Comparison of ENCODE assay signal across 12 cellular contexts in genomic region chr3:128385080-128385832, GRCh38.
DNase-seq lines count a peak whose midpoint lies in the region; ATAC-seq, FAIRE-seq and TF ChIP-seq lines count a peak whose summit lies in the region.
"Had no signal": no experiment of that assay in that cellular context is flagged by ENCODE, and none has a peak within 500 bp of the region (broad histone marks: within the 10 kb centered on the region; RNA-seq: fewer than 3 reads in every experiment).

No MANE protein-coding gene starts in this region.

- intact Hi-C loops in body of pancreas (cut with DNase I) (no loop called here), kidney (cut with DNase I) (no loop called here), vagina (cut with DNase I) (no loop called here)

- in situ Hi-C loops in GM23248 (cut with MboI) = no loop called here

- no peaks in the 10 kb centered on the region for H3K9me3 ChIP-seq in GM23248 (ENCODE audit: low read depth)
- H3K9me3 ChIP-seq in body of pancreas = no peaks in the 10 kb centered on the region
- H3K9me3 ChIP-seq in kidney (ENCODE audit: control insufficient read depth in 1 of 2, low read length in 2 of 2) = no peaks in the 10 kb centered on the region
- no peaks in the 10 kb centered on the region for H3K9me3 ChIP-seq in vagina

- H2AFZ ChIP-seq in GM23248 (no peak overlapping the region), GM23338 (no peak overlapping the region)

- peaks cover 3% of the 10 kb centered on the region for H3K27me3 Mint-ChIP-seq in GM23338 (ENCODE audit: insufficient read depth, low read depth, poor library complexity)
- H3K27me3 Mint-ChIP-seq: activated naive CD8-positive, alpha-beta T cell had no signal

- H3K27me3 ChIP-seq in GM23248 (replicated peaks; ENCODE audit: insufficient read depth) (no peaks in the 10 kb centered on the region), body of pancreas (no peaks in the 10 kb centered on the region), vagina (no peaks in the 10 kb centered on the region), GM23338 (ENCODE audit: insufficient read depth) (no peaks in the 10 kb centered on the region)

- peaks cover 18% of the 10 kb centered on the region for H3K4me1 ChIP-seq in GM23248 (ENCODE audit: insufficient read depth)
- H3K4me1 ChIP-seq in body of pancreas = peaks cover 50% of the 10 kb centered on the region
- peaks cover 26 to 44% of the 10 kb centered on the region in 2 donors for H3K4me1 ChIP-seq in kidney (ENCODE audit: control insufficient read depth in 1 of 2, insufficient read depth in 1 of 2, low read depth in 1 of 2, low read length in 2 of 2)
- peaks cover 46% of the 10 kb centered on the region for H3K4me1 ChIP-seq in vagina
- H3K4me1 ChIP-seq in GM23338 (ENCODE audit: insufficient read depth) = no peaks in the 10 kb centered on the region

- H3K27ac ChIP-seq in GM23248 = no peak overlapping the region
- H3K27ac ChIP-seq in body of pancreas = peak overlapping the region; percentile 66 to 72 (median 71)
- H3K27ac ChIP-seq in kidney (ENCODE audit: low read depth in 2 of 2, low read length in 2 of 2) = no peak overlapping the region
- H3K27ac ChIP-seq in vagina = no peak overlapping the region
- H3K27ac ChIP-seq in GM23338 (ENCODE audit: low read depth) = no peak overlapping the region

- H3K4me3 ChIP-seq in GM23248 (no peak overlapping the region), body of pancreas (no peak overlapping the region), kidney (ENCODE audit: low read length in 2 of 2) (no peak overlapping the region), vagina (no peak overlapping the region), GM23338 (no peak overlapping the region)

- DNase-seq in GM23248 = peak; percentile 89
- peak; percentile 77 to 89 (median 83) for DNase-seq in body of pancreas
- DNase-seq in kidney = peak; percentile 89
- DNase-seq in stimulated activated effector memory CD8-positive, alpha-beta T cell treated with anti-CD3 and anti-CD28 coated beads, Interleukin-12 subunit alpha, Interleukin-12 subunit beta, amount 100 ng/mL, for 72 hours (ENCODE audit: low spot score in 2 of 2) = no peak
- no peak for DNase-seq in vagina (ENCODE audit: extremely low spot score in 2 of 2)
- no peak for DNase-seq in GM23338 (ENCODE audit: low spot score)
- DNase-seq: NCI-H1930; SHP77; stimulated activated CD4-positive, alpha-beta T cell treated with anti-CD3 and anti-CD28 coated beads, Interleukin-1b, Interleukin-23, amount 100 ng/mL, for 48 hours had no signal

- H3K36me3 Mint-ChIP-seq in stimulated activated effector memory CD8-positive, alpha-beta T cell treated with anti-CD3 and anti-CD28 coated beads, Interleukin-12 subunit alpha, Interleukin-12 subunit beta, amount 100 ng/mL, for 72 hours = no peaks in the 10 kb centered on the region
- no peaks in the 10 kb centered on the region for H3K36me3 Mint-ChIP-seq in GM23338 (ENCODE audit: low read depth)
- H3K36me3 Mint-ChIP-seq: activated naive CD8-positive, alpha-beta T cell had no signal

- peak overlapping the region; percentile 15 for H3K27ac Mint-ChIP-seq in stimulated activated effector memory CD8-positive, alpha-beta T cell treated with anti-CD3 and anti-CD28 coated beads, Interleukin-12 subunit alpha, Interleukin-12 subunit beta, amount 100 ng/mL, for 72 hours
- no peak overlapping the region for H3K27ac Mint-ChIP-seq in GM23338
- H3K27ac Mint-ChIP-seq: activated naive CD8-positive, alpha-beta T cell had no signal

- TF ChIP-seq CTCF in body of pancreas (IDR thresholded peaks at IDR 0.05) (no peak), kidney (IDR thresholded peaks at IDR 0.05; ENCODE audit: borderline replicate concordance, extremely low read depth, insufficient read depth) (no peak), vagina (IDR thresholded peaks at IDR 0.05) (no peak), GM23338 (conservative IDR thresholded peaks at IDR 0.05; ENCODE audit: low read depth in 2 of 2) (no peak)

- H3K9me3 Mint-ChIP-seq in stimulated activated effector memory CD8-positive, alpha-beta T cell treated with anti-CD3 and anti-CD28 coated beads, Interleukin-12 subunit alpha, Interleukin-12 subunit beta, amount 100 ng/mL, for 72 hours = no peaks in the 10 kb centered on the region
- no peaks in the 10 kb centered on the region for H3K9me3 Mint-ChIP-seq in GM23338

- H3K9ac ChIP-seq in GM23248 = no peak overlapping the region
- H3K9ac ChIP-seq in kidney (ENCODE audit: low read length in 2 of 2) = no peak overlapping the region

- H3K9me2 ChIP-seq in GM23248 (ENCODE audit: insufficient read depth) (no peaks in the 10 kb centered on the region), GM23338 (ENCODE audit: insufficient read depth) (no peaks in the 10 kb centered on the region)

- no peak overlapping the region for H3K4me3 Mint-ChIP-seq in stimulated activated effector memory CD8-positive, alpha-beta T cell treated with anti-CD3 and anti-CD28 coated beads, Interleukin-12 subunit alpha, Interleukin-12 subunit beta, amount 100 ng/mL, for 72 hours
- H3K4me3 Mint-ChIP-seq in GM23338 = no peak overlapping the region
- H3K4me3 Mint-ChIP-seq: activated naive CD8-positive, alpha-beta T cell had no signal

- H4K20me1 ChIP-seq in GM23248 (ENCODE audit: insufficient read depth) (no peaks in the 10 kb centered on the region), GM23338 (replicated peaks; ENCODE audit: insufficient read depth) (no peaks in the 10 kb centered on the region; the same call in 1 of the 2 replicates)

- ATAC-seq in body of pancreas (peak; percentile 74), GM23338 (no peak), GM21447 (IDR thresholded peaks at IDR 0.05; ENCODE audit: unreplicated experiment) (no peak), GM18511 (IDR thresholded peaks at IDR 0.05; ENCODE audit: unreplicated experiment) (no peak)
- ATAC-seq in stimulated activated effector memory CD8-positive, alpha-beta T cell treated with anti-CD3 and anti-CD28 coated beads, Interleukin-12 subunit alpha, Interleukin-12 subunit beta, amount 100 ng/mL, for 72 hours = no peak

- 50 to 52% methylated on average over 11 of the region's 11 CpGs for WGBS in GM23248 (ENCODE audit: low coverage in 1 of 2, low lambda C conversion rate in 2 of 2, missing lambda C conversion rate in 2 of 2), 2 experiments
- WGBS in body of pancreas, 2 donors = 27 to 50% methylated on average over 9 of the region's 11 CpGs

- peaks cover 22% of the 10 kb centered on the region for H3K4me1 Mint-ChIP-seq in stimulated activated effector memory CD8-positive, alpha-beta T cell treated with anti-CD3 and anti-CD28 coated beads, Interleukin-12 subunit alpha, Interleukin-12 subunit beta, amount 100 ng/mL, for 72 hours
- H3K4me1 Mint-ChIP-seq in GM23338 = no peaks in the 10 kb centered on the region

- TF ChIP-seq POLR2A in body of pancreas (IDR thresholded peaks at IDR 0.05) (peak in 1 of 3 donors; percentile 11), vagina (IDR thresholded peaks at IDR 0.05) (no peak)

- no peak for FAIRE-seq in kidney (lab: Jason Lieb, UNC)

- H3K4me2 ChIP-seq in GM23248 (ENCODE audit: unreplicated experiment) = no peak overlapping the region
- H3K4me2 ChIP-seq in GM23338 = no peak overlapping the region

- no peaks in the 10 kb centered on the region for H3F3A ChIP-seq in GM23248 (ENCODE audit: insufficient read depth)
- no peaks in the 10 kb centered on the region for H3F3A ChIP-seq in GM23338 (replicated peaks; ENCODE audit: low read depth)

- no peaks in the 10 kb centered on the region for H3K79me2 ChIP-seq in GM23248 (ENCODE audit: insufficient read depth)
- H3K79me2 ChIP-seq in GM23338 (replicated peaks; ENCODE audit: insufficient read depth) = no peaks in the 10 kb centered on the region

- H3K36me3 ChIP-seq in GM23248 (ENCODE audit: low read depth) = no peaks in the 10 kb centered on the region
- no peaks in the 10 kb centered on the region for H3K36me3 ChIP-seq in body of pancreas (replicated peaks in 1 of 2; ENCODE audit: insufficient read depth in 1 of 2, low read depth in 2 of 2)
- no peaks in the 10 kb centered on the region for H3K36me3 ChIP-seq in kidney (ENCODE audit: control insufficient read depth in 1 of 2, insufficient read depth in 2 of 2, low read length in 2 of 2)
- no peaks in the 10 kb centered on the region for H3K36me3 ChIP-seq in vagina
- H3K36me3 ChIP-seq in GM23338 (ENCODE audit: insufficient read depth) = no peaks in the 10 kb centered on the region

TF ChIP-seq in GM23338, 12 proteins besides CTCF, POLR2A, EP300 and RAD21 (continues in another document):
- TF ChIP-seq REST (IDR thresholded peaks at IDR 0.05; ENCODE audit: unreplicated experiment) (no peak), JUNB (IDR thresholded peaks at IDR 0.05; ENCODE audit: unreplicated experiment) (no peak), ZNF114 (CRISPR knock-in tag; IDR thresholded peaks at IDR 0.05) (no peak), STAT1 (IDR thresholded peaks at IDR 0.05; ENCODE audit: unreplicated experiment) (no peak)

Comparison
In these comparisons a context has a peak if more than half of its experiments do, and no peak if none do; other contexts are left out.
1. DNase-seq: peak in GM23248 (single experiment), body of pancreas (4 of 4) and kidney (single experiment); none in stimulated activated effector memory CD8-positive, alpha-beta T cell treated with anti-CD3 and anti-CD28 coated beads, Interleukin-12 subunit alpha, Interleukin-12 subunit beta, amount 100 ng/mL, for 72 hours (0 of 2), vagina (0 of 2) and GM23338 (single experiment).
2. H3K27ac ChIP-seq: peak in body of pancreas (4 of 4); none in GM23248 (single experiment), kidney (0 of 2), vagina (single experiment) and GM23338 (single experiment).